Comparison of ENCODE assay signal across 12 cellular contexts in genomic region chr1:94729287-94729686, GRCh38.
DNase-seq lines count a peak whose midpoint lies in the region; ATAC-seq and TF ChIP-seq lines count a peak whose summit lies in the region.
"Had no signal": no experiment of that assay in that cellular context is flagged by ENCODE, and none has a peak within 500 bp of the region (broad histone marks: within the 10 kb centered on the region; RNA-seq: fewer than 3 reads in every experiment).

No MANE protein-coding gene starts in this region.

- peak; percentile 64 for DNase-seq in AG04450 (ENCODE audit: low read depth, low spot score)
- DNase-seq in MG63 = peak; percentile 50
- DNase-seq in fibroblast of gingiva (ENCODE audit: low read depth) = peak; percentile 69
- no peak for DNase-seq in T-helper 9 cell
- no peak for DNase-seq in cortex of kidney (lab: John Stamatoyannopoulos, UW)
- no peak for DNase-seq in effector memory CD4-positive, alpha-beta T cell
- DNase-seq: NCI-H1105 treated with DMSO at 0.1 percent for 48 hours; stimulated activated CD4-positive, alpha-beta T cell treated with anti-CD3 and anti-CD28 coated beads, Interleukin-15, amount 100 ng/mL, for 24 hours had no signal

- H3K27ac Mint-ChIP-seq in nephron = peak overlapping the region; percentile 44 to 87 (median 58)
- H3K27ac Mint-ChIP-seq: CD14-positive monocyte had no signal

- H3K36me3 ChIP-seq in MG63 = no peaks in the 10 kb centered on the region
- no peaks in the 10 kb centered on the region for H3K36me3 ChIP-seq in effector memory CD4-positive, alpha-beta T cell (ENCODE audit: control insufficient read depth, insufficient read depth, low read length)

- H3K4me1 ChIP-seq in effector memory CD4-positive, alpha-beta T cell (ENCODE audit: control insufficient read depth, insufficient read depth, low read length, poor library complexity, severe bottlenecking) = no peaks in the 10 kb centered on the region

- H3K9me3 ChIP-seq in AG04450 (ENCODE audit: control insufficient read depth, insufficient read depth, low read length) (no peaks in the 10 kb centered on the region), MG63 (no peaks in the 10 kb centered on the region)
- no peaks in the 10 kb centered on the region for H3K9me3 ChIP-seq in effector memory CD4-positive, alpha-beta T cell (ENCODE audit: control insufficient read depth, low read length)

- POLR2A ChIA-PET in AG04450 (lab: Yijun Ruan, JAX) = interaction anchor here (2.9 kb wide), 1 partner anchor 187 kb away, joined by 21 read pairs; the partner anchor contains the start of gene F3

- no peaks in the 10 kb centered on the region for H3K9me3 Mint-ChIP-seq in nephron
- H3K9me3 Mint-ChIP-seq: CD14-positive monocyte had no signal

- H3K27me3 Mint-ChIP-seq in nephron (ENCODE audit: low read depth) = no peaks in the 10 kb centered on the region
- H3K27me3 Mint-ChIP-seq: brain had no signal

- ATAC-seq in GM18511 (IDR thresholded peaks at IDR 0.05; ENCODE audit: unreplicated experiment) = no peak

- CTCF ChIA-PET in AG04450 (lab: Charles Lee) = interaction anchor here (1.2 kb wide), 2 partner anchors 77 to 213 kb away, joined by 3 to 4 read pairs; no protein-coding TSS in a partner anchor

- TF ChIP-seq CTCF in AG04450 (IDR thresholded peaks at IDR 0.05; ENCODE audit: low read depth, low read length) (no peak), nephron (IDR thresholded peaks at IDR 0.05; ENCODE audit: unreplicated experiment in 3 of 3) (no peak)

- peak overlapping the region; percentile 73 for H3K27ac ChIP-seq in AG04450 (ENCODE audit: low read depth, low read length)
- H3K27ac ChIP-seq in effector memory CD4-positive, alpha-beta T cell (ENCODE audit: insufficient read depth, low read length, poor library complexity, severe bottlenecking) = no peak overlapping the region

- no peak overlapping the region for H3K4me3 Mint-ChIP-seq in nephron
- H3K4me3 Mint-ChIP-seq: brain, CD14-positive monocyte had no signal

- no peaks in the 10 kb centered on the region for H3K27me3 ChIP-seq in AG04450 (ENCODE audit: control insufficient read depth, insufficient read depth, low read length)
- no peaks in the 10 kb centered on the region for H3K27me3 ChIP-seq in MG63
- no peaks in the 10 kb centered on the region for H3K27me3 ChIP-seq in effector memory CD4-positive, alpha-beta T cell (replicated peaks; ENCODE audit: control insufficient read depth, insufficient read depth, low read length, poor library complexity, severe bottlenecking)

- no peak overlapping the region for H3K4me3 ChIP-seq in AG04450 (ENCODE audit: low read depth, low read length)
- no peak overlapping the region for H3K4me3 ChIP-seq in MG63
- no peak overlapping the region for H3K4me3 ChIP-seq in effector memory CD4-positive, alpha-beta T cell (ENCODE audit: insufficient read depth, low read depth, low read length, poor library complexity, severe bottlenecking)

- H3K4me1 Mint-ChIP-seq in nephron = peaks cover 35% of the 10 kb centered on the region

- no peaks in the 10 kb centered on the region for H3K36me3 Mint-ChIP-seq in nephron (ENCODE audit: low read depth)
- H3K36me3 Mint-ChIP-seq: brain had no signal

Comparison
In these comparisons a context has a peak if more than half of its experiments do, and no peak if none do; other contexts are left out.
1. DNase-seq: peak in AG04450 (single experiment), MG63 (single experiment) and fibroblast of gingiva (single experiment); none in T-helper 9 cell (single experiment), cortex of kidney (single experiment) and effector memory CD4-positive, alpha-beta T cell (0 of 3).